Comparison of ENCODE assay signal across 14 cellular contexts in genomic region chr10:131577786-131578471, GRCh38.
"Had no signal": no experiment of that assay in that cellular context is flagged by ENCODE, and none has a peak within 500 bp of the region (broad histone marks: within the 10 kb centered on the region; RNA-seq: fewer than 3 reads in every experiment).

No MANE protein-coding gene starts in this region.

- H3K27ac ChIP-seq: brain microvascular endothelial cell, gastrocnemius medialis, heart right ventricle, tibial artery, WERI-Rb-1 had no signal

- H3K27me3 ChIP-seq: brain microvascular endothelial cell, gastrocnemius medialis had no signal

- ATAC-seq: activated CD4-positive, alpha-beta T cell treated with anti-CD3 and anti-CD28 coated beads for 36 hours; activated CD8-positive, alpha-beta T cell treated with anti-CD3 and anti-CD28 coated beads for 36 hours; gastrocnemius medialis; heart right ventricle; left cardiac atrium; mucosa of descending colon; stimulated activated memory B cell treated with anti-CD40 and anti-IgM and Interleukin-4, amounts not matched to agents 10 μg/mL and 1 μg/mL and 100 μg/mL, for 72 hours; T-helper 17 cell had no signal

- H3K36me3 ChIP-seq: brain microvascular endothelial cell, gastrocnemius medialis, heart right ventricle, tibial artery, WERI-Rb-1 had no signal

- H3K4me3 ChIP-seq: gastrocnemius medialis, heart right ventricle, mucosa of descending colon, tibial artery had no signal

- H3K4me1 ChIP-seq: heart right ventricle, tibial artery had no signal

- DNase-seq: activated CD4-positive, alpha-beta T cell treated with anti-CD3 and anti-CD28 coated beads for 36 hours; activated CD8-positive, alpha-beta T cell treated with anti-CD3 and anti-CD28 coated beads for 36 hours; activated naive CD8-positive, alpha-beta T cell treated with anti-CD3 and anti-CD28 coated beads for 36 hours; brain microvascular endothelial cell; cerebellar nuclear complex; dermis blood vessel endothelial cell; gastrocnemius medialis; heart right ventricle; left cardiac atrium; T-helper 17 cell; WERI-Rb-1 had no signal

- H3K9me3 ChIP-seq: gastrocnemius medialis, heart right ventricle, tibial artery had no signal
